Comparison of ENCODE assay signal across 12 cellular contexts in genomic region chr7:19587291-19587690, GRCh38.
DNase-seq lines count a peak whose midpoint lies in the region; ATAC-seq and TF ChIP-seq lines count a peak whose summit lies in the region.
"Had no signal": no experiment of that assay in that cellular context is flagged by ENCODE, and none has a peak within 500 bp of the region (broad histone marks: within the 10 kb centered on the region; RNA-seq: fewer than 3 reads in every experiment).

No MANE protein-coding gene starts in this region.

- H3K4me1 Mint-ChIP-seq in natural killer cell treated with Interleukin-12 subunit alpha and Interleukin-12 subunit beta and Interleukin-15 and Interleukin-18, amount 100 ng/mL, for 72 hours (ENCODE audit: low read depth in 2 of 2), result no peaks in the 10 kb centered on the region
- H3K4me1 Mint-ChIP-seq: T-helper 17 cell had no signal

- H3K27ac ChIP-seq in Panc1 (ENCODE audit: low read length), result no peak overlapping the region

- H3K27me3 ChIP-seq in Panc1 (ENCODE audit: control insufficient read depth, insufficient read depth, low read length), result no peaks in the 10 kb centered on the region

- intact Hi-C loops in Panc1 (cut with micrococcal nuclease; ENCODE audit: unreplicated experiment), result no loop called here

- H3K27me3 Mint-ChIP-seq in natural killer cell treated with Interleukin-12 subunit alpha and Interleukin-12 subunit beta and Interleukin-15 and Interleukin-18, amount 100 ng/mL, for 72 hours, result no peaks in the 10 kb centered on the region
- H3K27me3 Mint-ChIP-seq: T-helper 17 cell had no signal

- POLR2A ChIA-PET in Panc1 (lab: Charles Lee), result no interaction called here

- BruUV-seq in Panc1 (replicated peaks; lab: Mats Ljungman, UMichigan), result no TSS peak

- H3K36me3 ChIP-seq in Panc1 (ENCODE audit: control insufficient read depth, insufficient read depth, low read length), result no peaks in the 10 kb centered on the region

- CTCF ChIA-PET in Panc1 (lab: Charles Lee), result no interaction called here

- no peaks in the 10 kb centered on the region for H3K36me3 Mint-ChIP-seq in natural killer cell treated with Interleukin-12 subunit alpha and Interleukin-12 subunit beta and Interleukin-15 and Interleukin-18, amount 100 ng/mL, for 72 hours

- ATAC-seq in HG02759 (IDR thresholded peaks at IDR 0.05; ENCODE audit: unreplicated experiment) (peak; percentile 88), Panc1 (peak; percentile 77), GM21447 (IDR thresholded peaks at IDR 0.05; ENCODE audit: unreplicated experiment) (no peak), GM21515 (IDR thresholded peaks at IDR 0.05; ENCODE audit: unreplicated experiment) (no peak)
- ATAC-seq in natural killer cell treated with Interleukin-12 subunit alpha and Interleukin-12 subunit beta and Interleukin-15 and Interleukin-18, amount 100 ng/mL, for 72 hours, result no peak
- ATAC-seq: stimulated activated naive CD8-positive, alpha-beta T cell treated with anti-CD3 and anti-CD28 coated beads, Interleukin-15, Interleukin-2, amounts not matched to agents 100 U/mL and 50 U/mL, for 24 hours; T-helper 17 cell had no signal

- peak; percentile 78 for TF ChIP-seq CTCF in Panc1 (IDR thresholded peaks at IDR 0.05)

- H3K4me3 Mint-ChIP-seq in natural killer cell treated with Interleukin-12 subunit alpha and Interleukin-12 subunit beta and Interleukin-15 and Interleukin-18, amount 100 ng/mL, for 72 hours, result no peak overlapping the region
- H3K4me3 Mint-ChIP-seq: T-helper 17 cell had no signal

- H3K27ac Mint-ChIP-seq in natural killer cell treated with Interleukin-12 subunit alpha and Interleukin-12 subunit beta and Interleukin-15 and Interleukin-18, amount 100 ng/mL, for 72 hours, result no peak overlapping the region
- H3K27ac Mint-ChIP-seq: T-helper 17 cell had no signal

- in situ Hi-C loops in Panc1 (cut with HindIII; ENCODE audit: low pct_unique_long_range_greater_than_20kb, low sequenced_read_pairs), result no loop called here

- DNase-seq in SKM-1 treated with dmso at 0.1 percent for 144 hours (lab: John Stamatoyannopoulos, UW; ENCODE audit: unreplicated experiment) (peak; percentile 10), SKM-1 (lab: John Stamatoyannopoulos, UW; ENCODE audit: unreplicated experiment) (no peak), Panc1 (ENCODE audit: low read depth, low spot score) (no peak), NCI-H226 (no peak)
- no peak for DNase-seq in natural killer cell treated with Interleukin-12 subunit alpha and Interleukin-12 subunit beta and Interleukin-15 and Interleukin-18, amount 100 ng/mL, for 72 hours (ENCODE audit: low spot score)
- DNase-seq: NCI-H1694 treated with DMSO at 0.1 percent for 48 hours; stimulated activated naive CD8-positive, alpha-beta T cell treated with anti-CD3 and anti-CD28 coated beads, Interleukin-15, Interleukin-2, amounts not matched to agents 100 U/mL and 50 U/mL, for 24 hours; T-helper 17 cell had no signal

- no peak overlapping the region for H3K4me3 ChIP-seq in Panc1 (ENCODE audit: low read depth in 2 of 2, low read length in 2 of 2)
- H3K4me3 ChIP-seq: smooth muscle cell had no signal

- peaks cover 5% of the 10 kb centered on the region; the same call in 1 of the 2 replicates for H3K9me3 ChIP-seq in Panc1 (ENCODE audit: control insufficient read depth, insufficient read depth, low read depth, low read length)

- peaks cover 9% of the 10 kb centered on the region for H3K9me3 Mint-ChIP-seq in natural killer cell treated with Interleukin-12 subunit alpha and Interleukin-12 subunit beta and Interleukin-15 and Interleukin-18, amount 100 ng/mL, for 72 hours

- H3K4me1 ChIP-seq in Panc1 (ENCODE audit: control insufficient read depth, insufficient read depth, low read length), result no peaks in the 10 kb centered on the region

Comparison
In these comparisons a context has a peak if more than half of its experiments do, and no peak if none do; other contexts are left out.
1. ATAC-seq: peak in HG02759 (single experiment) and Panc1 (single experiment); none in natural killer cell treated with Interleukin-12 subunit alpha and Interleukin-12 subunit beta and Interleukin-15 and Interleukin-18, amount 100 ng/mL, for 72 hours (0 of 2), GM21447 (single experiment) and GM21515 (single experiment).